Comparison of ENCODE assay signal across 12 cellular contexts in the genomic region with DNA sequence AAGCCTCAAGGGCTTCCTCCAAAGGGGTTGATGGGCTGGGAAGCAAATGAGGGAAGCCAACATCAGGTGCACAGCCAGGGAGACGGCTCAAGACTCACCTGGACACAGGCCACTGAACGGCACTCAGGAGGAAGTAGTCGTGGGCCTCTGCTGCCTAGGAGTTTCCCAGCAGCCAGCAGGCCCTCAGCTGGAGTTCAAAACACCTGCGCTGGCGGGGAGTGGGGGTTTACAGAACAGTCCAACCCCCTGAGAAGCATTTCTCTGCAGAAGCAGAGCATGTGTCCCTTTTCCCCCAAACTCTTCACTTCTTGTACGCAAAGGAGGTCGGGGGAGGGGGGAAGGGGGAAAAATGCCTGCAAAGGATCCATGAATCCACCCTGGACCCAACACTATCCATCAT. TPM values are rescaled to one million over a fixed set of nuclear protein-coding genes. Genes with fewer than 3 reads are reported as not detected.
DNase-seq lines count a peak whose midpoint lies in the region; ATAC-seq and TF ChIP-seq lines count a peak whose summit lies in the region.
"Had no signal": no experiment of that assay in that cellular context is flagged by ENCODE, and none has a peak within 500 bp of the region (broad histone marks: within the 10 kb centered on the region; RNA-seq: fewer than 3 reads in every experiment).

No MANE protein-coding gene starts in this region.

- intact Hi-C loops in activated CD8-positive, alpha-beta T cell treated with anti-CD3 and anti-CD28 coated beads for 36 hours (cut with micrococcal nuclease): no loop called here
- intact Hi-C loops in testis (cut with DNase I; ENCODE audit: low total_unique reads): no loop called here
- intact Hi-C loops in tibial artery (cut with DNase I; ENCODE audit: low total_unique reads): loop anchor here (10.0 kb wide), 1 partner anchor 98 kb away; no protein-coding TSS in a partner anchor

- peaks cover 18% of the 10 kb centered on the region for H3K4me1 Mint-ChIP-seq in activated T-cell treated with anti-CD3 and anti-CD28 coated beads, Interleukin-2, amount 50 U/mL, for 72 hours (ENCODE audit: low read depth)
- peaks cover 38% of the 10 kb centered on the region for H3K4me1 Mint-ChIP-seq in activated CD8-positive, alpha-beta T cell treated with anti-CD3 and anti-CD28 coated beads for 36 hours (ENCODE audit: low read depth)

- peak overlapping the region; percentile 70 to 71 for H3K4me3 Mint-ChIP-seq in activated T-cell treated with anti-CD3 and anti-CD28 coated beads, Interleukin-2, amount 50 U/mL, for 72 hours
- H3K4me3 Mint-ChIP-seq in activated CD8-positive, alpha-beta T cell treated with anti-CD3 and anti-CD28 coated beads for 36 hours: peak overlapping the region; percentile 59

- H3K9me3 Mint-ChIP-seq in activated T-cell treated with anti-CD3 and anti-CD28 coated beads, Interleukin-2, amount 50 U/mL, for 72 hours: no peaks in the 10 kb centered on the region
- no peaks in the 10 kb centered on the region for H3K9me3 Mint-ChIP-seq in activated CD8-positive, alpha-beta T cell treated with anti-CD3 and anti-CD28 coated beads for 36 hours

- DNase-seq in activated T-cell treated with anti-CD3 and anti-CD28 coated beads, Interleukin-2, amount 50 U/mL, for 72 hours: no peak
- DNase-seq in activated T-cell treated with anti-CD3 and anti-CD28 coated beads, Interleukin-2, amount 50 U/mL, for 1 hour: no peak
- no peak for DNase-seq in activated CD8-positive, alpha-beta T cell treated with anti-CD3 and anti-CD28 coated beads for 36 hours
- DNase-seq in kidney tubule cell (ENCODE audit: low spot score) (peak; percentile 41), testis (no peak), tibial artery (no peak)
- DNase-seq in activated CD4-positive, CD25-positive, alpha-beta regulatory T cell (lab: John Stamatoyannopoulos, UW): no peak
- DNase-seq: dermis blood vessel endothelial cell, NCI-H446 had no signal

- POLR2A ChIA-PET in activated CD8-positive, alpha-beta T cell treated with anti-CD3 and anti-CD28 coated beads for 36 hours (lab: Charles Lee): interaction anchor here (1.0 kb wide), 1 partner anchor 85 kb away, joined by 5 read pairs; the partner anchor contains the start of gene ATP6V1G1

- H3K36me3 ChIP-seq in testis (ENCODE audit: low read depth, missing control alignments) (no peaks in the 10 kb centered on the region), tibial artery (no peaks in the 10 kb centered on the region)
- H3K36me3 ChIP-seq: BLaER1 treated with 17β-estradiol and CSF1 and Interleukin-3, amounts not matched to agents 10 nM and 100 nM had no signal

- no peaks in the 10 kb centered on the region for H3K36me3 Mint-ChIP-seq in activated T-cell treated with anti-CD3 and anti-CD28 coated beads, Interleukin-2, amount 50 U/mL, for 72 hours (ENCODE audit: insufficient read depth in 2 of 2)
- no peaks in the 10 kb centered on the region for H3K36me3 Mint-ChIP-seq in activated CD8-positive, alpha-beta T cell treated with anti-CD3 and anti-CD28 coated beads for 36 hours (ENCODE audit: low read depth)

- WGBS in testis, 2 donors: 40 to 64% methylated on average over 7 of the region's 7 CpGs

- ATAC-seq in activated T-cell treated with anti-CD3 and anti-CD28 coated beads, Interleukin-2, amount 50 U/mL, for 72 hours (replicated peaks in 1 of 2): no peak
- ATAC-seq in activated CD8-positive, alpha-beta T cell treated with anti-CD3 and anti-CD28 coated beads for 36 hours: no peak
- ATAC-seq in GM21390 (IDR thresholded peaks at IDR 0.05; ENCODE audit: unreplicated experiment): no peak

- no peak for TF ChIP-seq CTCF in activated CD8-positive, alpha-beta T cell treated with anti-CD3 and anti-CD28 coated beads for 36 hours (IDR thresholded peaks at IDR 0.05)
- no peak for TF ChIP-seq CTCF in testis (IDR thresholded peaks at IDR 0.05)
- no peak for TF ChIP-seq CTCF in tibial artery (IDR thresholded peaks at IDR 0.05)

- no peak overlapping the region for H3K27ac Mint-ChIP-seq in activated T-cell treated with anti-CD3 and anti-CD28 coated beads, Interleukin-2, amount 50 U/mL, for 72 hours
- peak overlapping the region; percentile 67 for H3K27ac Mint-ChIP-seq in activated CD8-positive, alpha-beta T cell treated with anti-CD3 and anti-CD28 coated beads for 36 hours

- H3K27ac ChIP-seq in testis (peak overlapping the region; percentile 75 to 88), tibial artery (no peak overlapping the region)
- H3K27ac ChIP-seq: BLaER1 treated with 17β-estradiol and CSF1 and Interleukin-3, amounts not matched to agents 10 nM and 100 nM; VCaP had no signal

- H3K4me1 ChIP-seq in testis: no peaks in the 10 kb centered on the region
- H3K4me1 ChIP-seq in tibial artery: peaks cover 0 to 23% (median 15%) of the 10 kb centered on the region in 4 donors

- H3K9me3 ChIP-seq in testis (no peaks in the 10 kb centered on the region), tibial artery (no peaks in the 10 kb centered on the region)
- H3K9me3 ChIP-seq: BLaER1 treated with 17β-estradiol and CSF1 and Interleukin-3, amounts not matched to agents 10 nM and 100 nM had no signal

- TF ChIP-seq POLR2A in testis (IDR thresholded peaks at IDR 0.05): no peak

- no peaks in the 10 kb centered on the region for H3K27me3 ChIP-seq in testis
- peaks cover 0 to 74% of the 10 kb centered on the region in 2 donors for H3K27me3 ChIP-seq in tibial artery

- CTCF ChIA-PET in activated CD8-positive, alpha-beta T cell treated with anti-CD3 and anti-CD28 coated beads for 36 hours (lab: Charles Lee): interaction anchor here (1.3 to 3.6 kb wide), 5 partner anchors 10 to 150 kb away, joined by 3 to 17 read pairs (median 4); no protein-coding TSS in a partner anchor

- peak overlapping the region; percentile 7 to 81 for H3K4me3 ChIP-seq in testis
- no peak overlapping the region for H3K4me3 ChIP-seq in tibial artery
- H3K4me3 ChIP-seq: BLaER1 treated with 17β-estradiol and CSF1 and Interleukin-3, amounts not matched to agents 10 nM and 100 nM had no signal

- peaks cover 23% of the 10 kb centered on the region for H3K27me3 Mint-ChIP-seq in activated T-cell treated with anti-CD3 and anti-CD28 coated beads, Interleukin-2, amount 50 U/mL, for 72 hours (ENCODE audit: low read depth)
- H3K27me3 Mint-ChIP-seq in activated CD8-positive, alpha-beta T cell treated with anti-CD3 and anti-CD28 coated beads for 36 hours: peaks cover 12% of the 10 kb centered on the region

RNA-seq across cellular contexts. Expression of gene WHRN, which starts 2.3 kb away (rescaled TPM):
- total RNA-seq in activated T-cell treated with anti-CD3 and anti-CD28 coated beads, Interleukin-2, amount 50 U/mL, for 72 hours: 1 to 10 TPM; 7.1 to 8.6 TPM
- 10 to 100 TPM; 12.6 to 14.9 TPM for total RNA-seq in activated CD8-positive, alpha-beta T cell treated with anti-CD3 and anti-CD28 coated beads for 36 hours
- 100 to 1,000 TPM; 181 to 208 TPM for total RNA-seq in testis
- 70.3 TPM for polyA plus RNA-seq in testis (ENCODE audit: insufficient read depth, low read depth, low replicate concordance)

Comparison
In these comparisons a context has a peak if more than half of its experiments do, and no peak if none do; other contexts are left out.
1. H3K27ac ChIP-seq: peak in testis (2 of 2); none in tibial artery (0 of 2).
2. H3K4me3 ChIP-seq: peak in testis (2 of 2); none in tibial artery (0 of 2).
3. RNA of gene WHRN, which starts 2.3 kb away (total RNA-seq): 181 to 208 TPM in testis; 12.6 to 14.9 TPM in activated CD8-positive, alpha-beta T cell treated with anti-CD3 and anti-CD28 coated beads for 36 hours and 7.1 to 8.6 TPM in activated T-cell treated with anti-CD3 and anti-CD28 coated beads, Interleukin-2, amount 50 U/mL, for 72 hours; every median in the first group is over 10 times any median in the second.